ENCODE assay signal across 1 cellular context in the genomic region with DNA sequence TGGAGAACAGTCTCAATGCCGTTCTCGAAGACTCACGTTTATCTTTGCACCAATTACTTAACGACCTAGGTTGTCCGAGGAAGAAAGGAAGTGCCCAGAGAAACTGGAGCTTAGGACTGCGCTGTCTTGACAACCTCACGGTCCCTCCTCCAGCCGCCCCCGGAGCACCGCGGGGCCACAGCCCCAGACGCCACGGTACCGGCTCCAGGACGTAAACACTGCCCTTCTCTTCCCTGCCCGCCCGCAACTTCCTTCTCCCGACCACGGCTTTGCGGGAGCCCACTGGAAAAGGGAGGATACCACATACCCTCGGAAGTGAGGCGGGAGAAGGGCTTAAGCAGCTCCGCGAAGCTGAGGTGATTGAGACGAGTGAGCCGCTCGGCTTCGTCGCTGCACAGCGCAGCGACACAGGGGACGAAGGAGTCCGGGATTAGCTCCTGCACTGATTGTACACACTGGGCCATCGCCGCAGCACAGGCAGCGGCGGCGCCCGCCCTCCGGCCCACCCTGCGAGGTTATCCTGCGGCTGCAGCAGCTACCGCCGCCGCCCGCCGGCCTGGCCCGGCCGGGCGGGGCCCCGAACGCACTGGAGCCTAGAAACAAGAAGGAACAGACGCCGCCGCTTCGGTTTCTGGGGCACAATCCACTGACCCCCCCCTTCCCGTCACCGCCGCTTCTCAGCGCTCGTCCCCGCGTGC.
A peak's percentile ranks its signal among the peaks of the same experiment; 100 is the strongest.
TF ChIP-seq lines count a peak whose summit lies in the region.

No MANE protein-coding gene starts in this region.

TF ChIP-seq in GM12878, 131 proteins besides CTCF, POLR2A, EP300 and RAD21 (continued from another document and continues in another):
- no peak for TF ChIP-seq MYB (IDR thresholded peaks at IDR 0.05; ENCODE audit: borderline replicate concordance, low read depth, low read length)
- peak; percentile 52; the same call in 1 of the 2 replicates for TF ChIP-seq SIN3A (IDR thresholded peaks at IDR 0.05; ENCODE audit: low read depth, low read length)
- TF ChIP-seq EZH2 (IDR thresholded peaks at IDR 0.05; ENCODE audit: borderline replicate concordance, control insufficient read depth, low read depth, low read length) = no peak
- no peak for TF ChIP-seq SMC3 (IDR thresholded peaks at IDR 0.05; ENCODE audit: borderline replicate concordance, low read length)
- no peak for TF ChIP-seq TAF1 (IDR thresholded peaks at IDR 0.05; ENCODE audit: borderline replicate concordance, low read depth, low read length)
- no peak for TF ChIP-seq STAT3 (IDR thresholded peaks at IDR 0.05; ENCODE audit: low read depth, low read length)
- TF ChIP-seq SMAD5 (IDR thresholded peaks at IDR 0.05; ENCODE audit: low read depth) = no peak
- no peak; the same call in 1 of the 2 replicates for TF ChIP-seq BACH1 (IDR thresholded peaks at IDR 0.05; ENCODE audit: borderline replicate concordance)
- no peak for TF ChIP-seq SREBF2 (IDR thresholded peaks at IDR 0.05; ENCODE audit: low read length)
- TF ChIP-seq ZNF622 (IDR thresholded peaks at IDR 0.05) = no peak
- TF ChIP-seq ETV6 (conservative IDR thresholded peaks at IDR 0.05 in 1 of 2, IDR thresholded peaks at IDR 0.05 in 1 of 2; ENCODE audit: borderline replicate concordance in 1 of 2, low read depth in 1 of 2) = no peak
- TF ChIP-seq ZNF217 (IDR thresholded peaks at IDR 0.05) = no peak
- TF ChIP-seq RBBP5 (conservative IDR thresholded peaks at IDR 0.05) = no peak
- TF ChIP-seq RCOR1 (conservative IDR thresholded peaks at IDR 0.05; ENCODE audit: low read depth, low read length) = no peak
- TF ChIP-seq REST (IDR thresholded peaks at IDR 0.05; ENCODE audit: low read depth, low read length) = no peak
- TF ChIP-seq ESRRA (IDR thresholded peaks at IDR 0.05; ENCODE audit: low read length) = no peak
- TF ChIP-seq MXI1 (IDR thresholded peaks at IDR 0.05; ENCODE audit: low read depth, low read length) = peak; percentile 41; the same call in 1 of the 2 replicates
- TF ChIP-seq SMARCA5 (IDR thresholded peaks at IDR 0.05) = no peak
- no peak for TF ChIP-seq MYC (IDR thresholded peaks at IDR 0.05; ENCODE audit: insufficient read depth, insufficient read length, insufficient replicate concordance, low read length, severe bottlenecking)
- TF ChIP-seq BHLHE40 (IDR thresholded peaks at IDR 0.05; ENCODE audit: borderline replicate concordance in 1 of 2, low read depth in 2 of 2, low read length in 1 of 2) = peak in 1 of 2 experiments; percentile 40; a peak in 2 of 4 replicates
- TF ChIP-seq EGR1 (IDR thresholded peaks at IDR 0.05; ENCODE audit: borderline replicate concordance in 1 of 2, low read depth in 2 of 2, low read length in 2 of 2) = peak in 1 of 2 experiments; percentile 74; a peak in 1 of 3 replicates
- TF ChIP-seq RAD51 (IDR thresholded peaks at IDR 0.05) = no peak
- TF ChIP-seq, protein P1, sequence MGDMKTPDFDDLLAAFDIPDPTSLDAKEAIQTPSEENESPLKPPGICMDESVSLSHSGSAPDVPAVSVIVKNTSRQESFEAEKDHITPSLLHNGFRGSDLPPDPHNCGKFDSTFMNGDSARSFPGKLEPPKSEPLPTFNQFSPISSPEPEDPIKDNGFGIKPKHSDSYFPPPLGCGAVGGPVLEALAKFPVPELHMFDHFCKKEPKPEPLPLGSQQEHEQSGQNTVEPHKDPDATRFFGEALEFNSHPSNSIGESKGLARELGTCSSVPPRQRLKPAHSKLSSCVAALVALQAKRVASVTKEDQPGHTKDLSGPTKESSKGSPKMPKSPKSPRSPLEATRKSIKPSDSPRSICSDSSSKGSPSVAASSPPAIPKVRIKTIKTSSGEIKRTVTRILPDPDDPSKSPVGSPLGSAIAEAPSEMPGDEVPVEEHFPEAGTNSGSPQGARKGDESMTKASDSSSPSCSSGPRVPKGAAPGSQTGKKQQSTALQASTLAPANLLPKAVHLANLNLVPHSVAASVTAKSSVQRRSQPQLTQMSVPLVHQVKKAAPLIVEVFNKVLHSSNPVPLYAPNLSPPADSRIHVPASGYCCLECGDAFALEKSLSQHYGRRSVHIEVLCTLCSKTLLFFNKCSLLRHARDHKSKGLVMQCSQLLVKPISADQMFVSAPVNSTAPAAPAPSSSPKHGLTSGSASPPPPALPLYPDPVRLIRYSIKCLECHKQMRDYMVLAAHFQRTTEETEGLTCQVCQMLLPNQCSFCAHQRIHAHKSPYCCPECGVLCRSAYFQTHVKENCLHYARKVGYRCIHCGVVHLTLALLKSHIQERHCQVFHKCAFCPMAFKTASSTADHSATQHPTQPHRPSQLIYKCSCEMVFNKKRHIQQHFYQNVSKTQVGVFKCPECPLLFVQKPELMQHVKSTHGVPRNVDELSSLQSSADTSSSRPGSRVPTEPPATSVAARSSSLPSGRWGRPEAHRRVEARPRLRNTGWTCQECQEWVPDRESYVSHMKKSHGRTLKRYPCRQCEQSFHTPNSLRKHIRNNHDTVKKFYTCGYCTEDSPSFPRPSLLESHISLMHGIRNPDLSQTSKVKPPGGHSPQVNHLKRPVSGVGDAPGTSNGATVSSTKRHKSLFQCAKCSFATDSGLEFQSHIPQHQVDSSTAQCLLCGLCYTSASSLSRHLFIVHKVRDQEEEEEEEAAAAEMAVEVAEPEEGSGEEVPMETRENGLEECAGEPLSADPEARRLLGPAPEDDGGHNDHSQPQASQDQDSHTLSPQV (IDR thresholded peaks at IDR 0.05) = no peak
- TF ChIP-seq BRCA1 (IDR thresholded peaks at IDR 0.05; ENCODE audit: low read depth, low read length) = no peak
- TF ChIP-seq, protein P2, sequence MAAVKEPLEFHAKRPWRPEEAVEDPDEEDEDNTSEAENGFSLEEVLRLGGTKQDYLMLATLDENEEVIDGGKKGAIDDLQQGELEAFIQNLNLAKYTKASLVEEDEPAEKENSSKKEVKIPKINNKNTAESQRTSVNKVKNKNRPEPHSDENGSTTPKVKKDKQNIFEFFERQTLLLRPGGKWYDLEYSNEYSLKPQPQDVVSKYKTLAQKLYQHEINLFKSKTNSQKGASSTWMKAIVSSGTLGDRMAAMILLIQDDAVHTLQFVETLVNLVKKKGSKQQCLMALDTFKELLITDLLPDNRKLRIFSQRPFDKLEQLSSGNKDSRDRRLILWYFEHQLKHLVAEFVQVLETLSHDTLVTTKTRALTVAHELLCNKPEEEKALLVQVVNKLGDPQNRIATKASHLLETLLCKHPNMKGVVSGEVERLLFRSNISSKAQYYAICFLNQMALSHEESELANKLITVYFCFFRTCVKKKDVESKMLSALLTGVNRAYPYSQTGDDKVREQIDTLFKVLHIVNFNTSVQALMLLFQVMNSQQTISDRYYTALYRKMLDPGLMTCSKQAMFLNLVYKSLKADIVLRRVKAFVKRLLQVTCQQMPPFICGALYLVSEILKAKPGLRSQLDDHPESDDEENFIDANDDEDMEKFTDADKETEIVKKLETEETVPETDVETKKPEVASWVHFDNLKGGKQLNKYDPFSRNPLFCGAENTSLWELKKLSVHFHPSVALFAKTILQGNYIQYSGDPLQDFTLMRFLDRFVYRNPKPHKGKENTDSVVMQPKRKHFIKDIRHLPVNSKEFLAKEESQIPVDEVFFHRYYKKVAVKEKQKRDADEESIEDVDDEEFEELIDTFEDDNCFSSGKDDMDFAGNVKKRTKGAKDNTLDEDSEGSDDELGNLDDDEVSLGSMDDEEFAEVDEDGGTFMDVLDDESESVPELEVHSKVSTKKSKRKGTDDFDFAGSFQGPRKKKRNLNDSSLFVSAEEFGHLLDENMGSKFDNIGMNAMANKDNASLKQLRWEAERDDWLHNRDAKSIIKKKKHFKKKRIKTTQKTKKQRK (IDR thresholded peaks at IDR 0.05; ENCODE audit: low read depth, low read length) = no peak
- TF ChIP-seq ZBTB33 (IDR thresholded peaks at IDR 0.05) = no peak
- TF ChIP-seq BCL3 (IDR thresholded peaks at IDR 0.05; ENCODE audit: borderline replicate concordance, insufficient read depth, low read depth, low read length, poor library complexity, severe bottlenecking) = no peak
- no peak for TF ChIP-seq WRNIP1 (IDR thresholded peaks at IDR 0.05; ENCODE audit: borderline replicate concordance, low read depth, low read length)
- TF ChIP-seq USF2 (IDR thresholded peaks at IDR 0.05; ENCODE audit: borderline replicate concordance, low read depth, low read length) = no peak
- no peak for TF ChIP-seq SIX5 (IDR thresholded peaks at IDR 0.05; ENCODE audit: low read depth, low read length, severe bottlenecking)
- no peak for TF ChIP-seq ZBED1 (IDR thresholded peaks at IDR 0.05; ENCODE audit: borderline replicate concordance)
- TF ChIP-seq GATAD2B (conservative IDR thresholded peaks at IDR 0.05; ENCODE audit: low read depth) = 0 out of 2 replicates have a peak, but pooled peaks have one; percentile 44
- no peak for TF ChIP-seq ZNF384 (IDR thresholded peaks at IDR 0.05; ENCODE audit: borderline replicate concordance, low read depth, low read length)
- TF ChIP-seq, protein P3, sequence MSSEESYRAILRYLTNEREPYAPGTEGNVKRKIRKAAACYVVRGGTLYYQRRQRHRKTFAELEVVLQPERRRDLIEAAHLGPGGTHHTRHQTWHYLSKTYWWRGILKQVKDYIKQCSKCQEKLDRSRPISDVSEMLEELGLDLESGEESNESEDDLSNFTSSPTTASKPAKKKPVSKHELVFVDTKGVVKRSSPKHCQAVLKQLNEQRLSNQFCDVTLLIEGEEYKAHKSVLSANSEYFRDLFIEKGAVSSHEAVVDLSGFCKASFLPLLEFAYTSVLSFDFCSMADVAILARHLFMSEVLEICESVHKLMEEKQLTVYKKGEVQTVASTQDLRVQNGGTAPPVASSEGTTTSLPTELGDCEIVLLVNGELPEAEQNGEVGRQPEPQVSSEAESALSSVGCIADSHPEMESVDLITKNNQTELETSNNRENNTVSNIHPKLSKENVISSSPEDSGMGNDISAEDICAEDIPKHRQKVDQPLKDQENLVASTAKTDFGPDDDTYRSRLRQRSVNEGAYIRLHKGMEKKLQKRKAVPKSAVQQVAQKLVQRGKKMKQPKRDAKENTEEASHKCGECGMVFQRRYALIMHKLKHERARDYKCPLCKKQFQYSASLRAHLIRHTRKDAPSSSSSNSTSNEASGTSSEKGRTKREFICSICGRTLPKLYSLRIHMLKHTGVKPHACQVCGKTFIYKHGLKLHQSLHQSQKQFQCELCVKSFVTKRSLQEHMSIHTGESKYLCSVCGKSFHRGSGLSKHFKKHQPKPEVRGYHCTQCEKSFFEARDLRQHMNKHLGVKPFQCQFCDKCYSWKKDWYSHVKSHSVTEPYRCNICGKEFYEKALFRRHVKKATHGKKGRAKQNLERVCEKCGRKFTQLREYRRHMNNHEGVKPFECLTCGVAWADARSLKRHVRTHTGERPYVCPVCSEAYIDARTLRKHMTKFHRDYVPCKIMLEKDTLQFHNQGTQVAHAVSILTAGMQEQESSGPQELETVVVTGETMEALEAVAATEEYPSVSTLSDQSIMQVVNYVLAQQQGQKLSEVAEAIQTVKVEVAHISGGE (CRISPR knock-in tag; IDR thresholded peaks at IDR 0.05) = no peak
- peak; percentile 77 for TF ChIP-seq IKZF1 (conservative IDR thresholded peaks at IDR 0.05)
- no peak for TF ChIP-seq FOS (IDR thresholded peaks at IDR 0.05; ENCODE audit: borderline replicate concordance, extremely low read depth, insufficient read length)
- TF ChIP-seq SUZ12 (IDR thresholded peaks at IDR 0.05; ENCODE audit: unreplicated experiment) = no peak
- TF ChIP-seq CBX3 (IDR thresholded peaks at IDR 0.05; ENCODE audit: borderline replicate concordance, low read depth) = no peak
- TF ChIP-seq DPF2 (IDR thresholded peaks at IDR 0.05) = peak; percentile 36; the same call in 1 of the 2 replicates
- TF ChIP-seq TCF7 (IDR thresholded peaks at IDR 0.05; ENCODE audit: borderline replicate concordance) = no peak
